Comparison of ENCODE assay signal across 11 cellular contexts in the genomic region with DNA sequence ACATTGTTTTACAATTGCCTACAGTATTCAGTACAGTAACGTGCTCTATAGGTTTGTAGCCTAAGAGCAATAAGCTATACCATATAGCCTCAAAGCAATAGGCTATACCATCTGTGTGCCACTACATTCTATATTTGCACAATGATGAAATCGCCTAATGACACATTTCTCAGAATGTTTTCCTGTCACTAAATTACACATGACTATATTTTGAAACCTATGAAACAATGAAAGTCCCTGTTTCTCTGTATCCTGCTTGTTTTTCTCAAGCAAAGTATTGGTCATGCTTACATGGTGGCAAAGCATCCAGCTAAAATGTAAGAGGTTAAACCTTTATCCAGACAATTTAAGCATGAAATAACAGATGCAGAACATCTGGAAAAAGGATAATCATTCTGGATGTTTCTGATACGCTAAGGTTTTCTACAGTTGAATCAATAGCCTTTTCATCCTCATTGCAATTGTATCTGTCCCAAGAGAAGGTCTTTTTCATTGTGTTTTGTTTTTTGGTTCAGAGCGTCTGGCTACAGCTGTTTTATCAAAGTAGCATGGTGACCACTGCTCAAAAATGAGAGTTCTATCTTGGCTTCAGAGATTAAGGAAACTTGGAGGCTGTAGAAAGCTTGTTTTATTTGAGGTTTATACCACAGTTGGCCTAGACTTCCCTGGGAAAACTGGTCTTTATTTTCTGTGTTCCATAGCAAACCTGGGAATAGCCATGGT.
"Had no signal": no experiment of that assay in that cellular context is flagged by ENCODE, and none has a peak within 500 bp of the region (broad histone marks: within the 10 kb centered on the region; RNA-seq: fewer than 3 reads in every experiment).

No MANE protein-coding gene starts in this region.

- ATAC-seq: activated naive CD8-positive, alpha-beta T cell treated with anti-CD3 and anti-CD28 coated beads, Interleukin-2, amount 50 U/mL, for 24 hours; gastroesophageal sphincter; psoas muscle had no signal

- DNase-seq: activated CD4-positive, alpha-beta T cell treated with anti-CD3 and anti-CD28 coated beads for 1 hour; activated CD4-positive, alpha-beta T cell treated with anti-CD3 and anti-CD28 coated beads, Interleukin-2, amount 50 U/mL, for 4 hours; activated naive CD4-positive, alpha-beta T cell; activated naive CD8-positive, alpha-beta T cell treated with anti-CD3 and anti-CD28 coated beads, Interleukin-2, amount 50 U/mL, for 24 hours; activated T-cell treated with anti-CD3 and anti-CD28 coated beads for 4 hours; aorta; heart right ventricle; psoas muscle; right lobe of liver; trophoblast cell had no signal
